Comparison of ENCODE assay signal across 18 cellular contexts in genomic region chr7:95632609-95633008, GRCh38. TPM values are rescaled to one million over a fixed set of nuclear protein-coding genes. Genes with fewer than 3 reads are reported as not detected.
DNase-seq lines count a peak whose midpoint lies in the region; ATAC-seq and TF ChIP-seq lines count a peak whose summit lies in the region.
"Had no signal": no experiment of that assay in that cellular context is flagged by ENCODE, and none has a peak within 500 bp of the region (broad histone marks: within the 10 kb centered on the region; RNA-seq: fewer than 3 reads in every experiment).

No MANE protein-coding gene starts in this region.

- peaks cover 0 to 3% (median 0%) of the 10 kb centered on the region in 3 donors for H3K4me1 ChIP-seq in esophagus squamous epithelium
- peaks cover 0 to 17% of the 10 kb centered on the region in 2 donors for H3K4me1 ChIP-seq in left lung

- peak; percentile 14 for ATAC-seq in left lung
- ATAC-seq: K562, left colon, psoas muscle had no signal

- H3K27ac ChIP-seq in esophagus squamous epithelium (peak overlapping the region in 3 of 4 donors; percentile 3 to 69 (median 35)), left lung (no peak overlapping the region), WERI-Rb-1 (no peak overlapping the region)
- H3K27ac ChIP-seq: HL-60, psoas muscle had no signal

- H3K9me3 ChIP-seq in MG63 (peaks cover 10% of the 10 kb centered on the region), esophagus squamous epithelium (no peaks in the 10 kb centered on the region), left lung (no peaks in the 10 kb centered on the region), WERI-Rb-1 (ENCODE audit: severe bottlenecking) (no peaks in the 10 kb centered on the region)
- H3K9me3 ChIP-seq: psoas muscle had no signal

- peak; percentile 53 for DNase-seq in AG10803 (ENCODE audit: low read depth)
- peak; percentile 77 for DNase-seq in MG63
- no peak for DNase-seq in esophagus squamous epithelium (lab: John Stamatoyannopoulos, UW)
- no peak for DNase-seq in left lung
- no peak for DNase-seq in amygdala (lab: John Stamatoyannopoulos, UW)
- no peak for DNase-seq in NCI-H446 treated with DMSO at 0.1 percent for 48 hours (lab: John Stamatoyannopoulos, UW)
- DNase-seq in stimulated activated naive CD4-positive, alpha-beta T cell treated with Interleukin-2 at 50 U/mL for 16 hours (lab: John Stamatoyannopoulos, UW), result no peak
- DNase-seq in WERI-Rb-1, result no peak
- DNase-seq: ACHN; activated CD4-positive, alpha-beta T cell treated with anti-CD3 and anti-CD28 coated beads for 48 hours; activated CD8-positive, alpha-beta memory T cell treated with anti-CD3 and anti-CD28 coated beads, Interleukin-2, amount 50 U/mL, for 4 hours; activated effector memory CD4-positive, alpha-beta T cell treated with Interleukin-2 at 50 U/mL for 16 hours; DMS153; left colon; NCI-H1930; psoas muscle had no signal

- TF ChIP-seq CTCF in AG10803 (conservative IDR thresholded peaks at IDR 0.05; ENCODE audit: low read length), result no peak
- no peak for TF ChIP-seq CTCF in esophagus squamous epithelium (IDR thresholded peaks at IDR 0.05)
- TF ChIP-seq CTCF in left lung (IDR thresholded peaks at IDR 0.05), result no peak
- TF ChIP-seq CTCF in WERI-Rb-1 (IDR thresholded peaks at IDR 0.05; ENCODE audit: low read depth, low read length), result no peak

- H3K27me3 ChIP-seq in MG63, result no peaks in the 10 kb centered on the region
- H3K27me3 ChIP-seq in esophagus squamous epithelium, result no peaks in the 10 kb centered on the region
- no peaks in the 10 kb centered on the region for H3K27me3 ChIP-seq in left lung
- H3K27me3 ChIP-seq in WERI-Rb-1 (ENCODE audit: insufficient read depth, low read depth, severe bottlenecking), result no peaks in the 10 kb centered on the region

- no peak overlapping the region for H3K4me3 ChIP-seq in AG10803 (ENCODE audit: low read length)
- H3K4me3 ChIP-seq in MG63, result no peak overlapping the region
- H3K4me3 ChIP-seq in esophagus squamous epithelium, result no peak overlapping the region
- no peak overlapping the region for H3K4me3 ChIP-seq in left lung
- H3K4me3 ChIP-seq in WERI-Rb-1 (ENCODE audit: low read depth, low read length), result no peak overlapping the region
- H3K4me3 ChIP-seq: K562, psoas muscle had no signal

- TF ChIP-seq POLR2A in esophagus squamous epithelium (IDR thresholded peaks at IDR 0.05), result no peak

- H3K36me3 ChIP-seq in MG63, result no peaks in the 10 kb centered on the region
- H3K36me3 ChIP-seq in esophagus squamous epithelium, result no peaks in the 10 kb centered on the region
- no peaks in the 10 kb centered on the region for H3K36me3 ChIP-seq in left lung
- H3K36me3 ChIP-seq in WERI-Rb-1, result no peaks in the 10 kb centered on the region

- intact Hi-C loops in esophagus squamous epithelium (cut with DNase I), result no loop called here
- intact Hi-C loops in left lung (cut with DNase I), result no loop called here

- 0 to 56% methylated on average over 1 of the region's 1 CpG for WGBS in esophagus squamous epithelium, 2 donors

RNA-seq across cellular contexts. Expression of gene PDK4, which starts 36.3 kb away (rescaled TPM):
- 0.33 and 0.84 TPM in 2 replicates for total RNA-seq in MG63 (2014; rRNA removed; shearing (Covaris generic); ENCODE audit: low replicate concordance)
- total RNA-seq in esophagus squamous epithelium (100 to 1,000 TPM in 2 of 4 donors, 1 to 10 TPM in 2; 4.1 to 129 (median 64.6) TPM), left lung (10 to 100 TPM; 26.0 to 56.6 TPM)

Comparison
In these comparisons a context has a peak if more than half of its experiments do, and no peak if none do; other contexts are left out.
1. DNase-seq: peak in AG10803 (single experiment) and MG63 (single experiment); none in esophagus squamous epithelium (single experiment), left lung (0 of 2), amygdala (0 of 56), NCI-H446 treated with DMSO at 0.1 percent for 48 hours (single experiment), stimulated activated naive CD4-positive, alpha-beta T cell treated with Interleukin-2 at 50 U/mL for 16 hours (single experiment) and WERI-Rb-1 (single experiment).
2. H3K27ac ChIP-seq: peak in esophagus squamous epithelium (3 of 4); none in left lung (0 of 2) and WERI-Rb-1 (single experiment).